ENCODE assay signal across 18 cellular contexts in the genomic region with DNA sequence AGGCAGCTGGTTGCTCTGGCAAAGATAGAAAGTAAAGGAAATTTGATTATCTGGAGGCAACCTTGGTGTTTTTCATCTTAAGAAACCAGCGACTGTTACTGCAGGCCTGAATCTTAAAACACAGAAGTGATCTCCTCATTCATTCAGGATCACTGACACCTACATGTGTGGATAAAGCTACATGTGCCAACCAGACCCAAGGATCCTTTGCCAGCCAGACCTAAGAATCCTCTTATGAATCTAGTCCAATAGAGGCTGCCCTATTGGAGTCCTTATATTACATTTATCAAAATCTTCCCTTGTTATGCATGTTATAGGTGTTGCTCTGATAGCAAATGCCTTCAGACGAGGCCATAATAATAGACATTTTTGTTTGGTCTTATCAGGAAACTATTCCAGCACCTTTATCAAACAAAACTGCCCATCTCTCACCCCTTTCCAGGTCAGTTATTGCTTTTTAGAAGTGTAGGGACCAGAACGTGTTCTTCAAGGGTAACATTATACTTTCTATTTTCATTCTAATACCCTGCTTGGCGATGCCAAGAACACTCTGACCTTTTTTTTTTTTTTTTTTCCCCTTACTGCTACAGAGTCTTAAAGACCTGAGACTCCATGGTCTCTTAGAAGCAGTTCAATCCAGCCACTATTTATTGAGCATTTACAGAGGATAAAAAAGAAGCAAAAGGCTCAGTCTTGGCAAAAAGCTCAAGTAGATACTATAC.
"Had no signal": no experiment of that assay in that cellular context is flagged by ENCODE, and none has a peak within 500 bp of the region (broad histone marks: within the 10 kb centered on the region; RNA-seq: fewer than 3 reads in every experiment).

No MANE protein-coding gene starts in this region.

- H3K36me3 ChIP-seq: esophagus muscularis mucosa, heart right ventricle, left lung, lower lobe of right lung had no signal

- H3K9me3 ChIP-seq: esophagus muscularis mucosa, left lung, lower lobe of right lung, mucosa of descending colon had no signal

- H3K4me3 Mint-ChIP-seq: mesothelial cell of epicardium had no signal

- H3K9me3 Mint-ChIP-seq: mesothelial cell of epicardium had no signal

- H3K27ac Mint-ChIP-seq: mesothelial cell of epicardium had no signal

- H3K4me1 ChIP-seq: esophagus muscularis mucosa, foreskin keratinocyte, heart right ventricle, left lung, lower lobe of right lung had no signal

- H3K4me1 Mint-ChIP-seq: mesothelial cell of epicardium had no signal

- H3K27me3 ChIP-seq: dorsolateral prefrontal cortex, esophagus muscularis mucosa, foreskin keratinocyte, heart right ventricle, left lung had no signal

- H3K36me3 Mint-ChIP-seq: mesothelial cell of epicardium had no signal

- ATAC-seq: foreskin keratinocyte, heart right ventricle, left cardiac atrium, left lung, left ventricle myocardium superior, lower lobe of right lung, mucosa of descending colon had no signal

- DNase-seq: dermis blood vessel endothelial cell; dorsolateral prefrontal cortex; effector CD4-positive, alpha-beta T cell; effector memory CD4-positive, alpha-beta T cell; foreskin keratinocyte; glutamatergic neuron; head of caudate nucleus; heart right ventricle; hippocampal formation; left cardiac atrium; left lung; left ventricle myocardium superior; lower lobe of right lung; mesenchymal stem cell; mucosa of descending colon had no signal

- H3K27ac ChIP-seq: coronary artery, dorsolateral prefrontal cortex, esophagus muscularis mucosa, foreskin keratinocyte, heart right ventricle, left lung, lower lobe of right lung had no signal

- H3K4me3 ChIP-seq: coronary artery, dorsolateral prefrontal cortex, esophagus muscularis mucosa, heart right ventricle, left lung, lower lobe of right lung, mucosa of descending colon had no signal
